Comparison of ENCODE assay signal across 13 cellular contexts in the genomic region with DNA sequence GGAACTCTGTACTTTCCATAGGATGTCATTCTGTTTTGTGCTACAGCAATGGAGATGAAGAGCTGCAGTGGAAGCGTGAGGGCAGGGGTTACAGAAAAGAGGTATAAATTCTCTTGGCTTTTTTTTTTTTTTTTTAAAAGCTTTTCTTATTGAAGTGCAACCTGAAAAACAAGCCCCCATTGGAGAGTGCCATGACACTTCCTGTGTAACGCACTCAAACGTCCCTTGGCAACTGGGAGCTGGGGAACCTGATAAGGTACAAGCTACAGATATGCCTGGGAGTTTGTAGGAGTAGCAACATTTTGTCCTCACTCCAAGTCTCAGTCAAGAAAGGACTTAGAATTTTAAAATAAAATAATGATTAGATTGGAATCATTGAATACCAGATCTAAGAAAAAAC.
"Had no signal": no experiment of that assay in that cellular context is flagged by ENCODE, and none has a peak within 500 bp of the region (broad histone marks: within the 10 kb centered on the region; RNA-seq: fewer than 3 reads in every experiment).

No MANE protein-coding gene starts in this region.

- DNase-seq: activated CD4-positive, alpha-beta T cell treated with anti-CD3 and anti-CD28 coated beads, Interleukin-2, amount 50 U/mL, for 4 hours; activated naive CD4-positive, alpha-beta T cell treated with Interleukin-2 at 50 U/mL for 16 hours; activated naive CD8-positive, alpha-beta T cell treated with anti-CD3 and anti-CD28 coated beads, Interleukin-2, amount 50 U/mL, for 24 hours; aorta; cortex of kidney; effector CD4-positive, alpha-beta T cell; kidney; left ventricle myocardium superior; natural killer cell; nucleus accumbens; T-helper 9 cell had no signal

- ATAC-seq: activated CD4-positive, CD25-positive, alpha-beta regulatory T cell treated with anti-CD3 and anti-CD28 coated beads, Interleukin-2, amount 50 U/mL, for 24 hours; activated naive CD8-positive, alpha-beta T cell treated with anti-CD3 and anti-CD28 coated beads, Interleukin-2, amount 50 U/mL, for 24 hours; activated T-helper 17 cell treated with anti-CD3 and anti-CD28 coated beads, Interleukin-2, amount 50 U/mL, for 72 hours; left ventricle myocardium superior; natural killer cell had no signal
